23 cellular contexts compared by ENCODE assay signal in genomic region chr10:100140070-100140469, GRCh38. TPM values are rescaled to one million over a fixed set of nuclear protein-coding genes. Genes with fewer than 3 reads are reported as not detected.
A peak's percentile ranks its signal among the peaks of the same experiment; 100 is the strongest.
DNase-seq lines count a peak whose midpoint lies in the region; ATAC-seq, FAIRE-seq and TF ChIP-seq lines count a peak whose summit lies in the region.
"Had no signal": no experiment of that assay in that cellular context is flagged by ENCODE, and none has a peak within 500 bp of the region (broad histone marks: within the 10 kb centered on the region; RNA-seq: fewer than 3 reads in every experiment).

No MANE protein-coding gene starts in this region.

- FAIRE-seq in A549 (lab: Jason Lieb, UNC): no peak
- FAIRE-seq: A204.1, G401.6, GM12892, GM19239, H1 had no signal

- peaks cover 8% of the 10 kb centered on the region for H3K9me3 Mint-ChIP-seq in mesothelial cell of epicardium

- peaks cover 11% of the 10 kb centered on the region for H3K4me1 Mint-ChIP-seq in mesothelial cell of epicardium
- H3K4me1 Mint-ChIP-seq: CD4-positive, alpha-beta memory T cell had no signal

- 79% methylated on average over 4 of the region's 4 CpGs for WGBS in A549 (ENCODE audit: missing lambda C conversion rate)
- WGBS in esophagus muscularis mucosa: 86% methylated on average over 4 of the region's 4 CpGs

- no peaks in the 10 kb centered on the region for H3K36me3 Mint-ChIP-seq in mesothelial cell of epicardium
- H3K36me3 Mint-ChIP-seq: CD4-positive, alpha-beta memory T cell had no signal

- H3K9me3 ChIP-seq in A549 (0 out of 3 replicates have a peak, but pooled peaks cover 3% of the 10 kb centered on the region), esophagus muscularis mucosa (no peaks in the 10 kb centered on the region)

- H3K36me3 ChIP-seq in esophagus muscularis mucosa: no peaks in the 10 kb centered on the region

- no peak overlapping the region for H3K4me2 ChIP-seq in A549

- POLR2A ChIA-PET in A549 (lab: Yijun Ruan, JAX): no interaction called here

- H3K27me3 Mint-ChIP-seq in mesothelial cell of epicardium (ENCODE audit: low read depth): peaks cover 17% of the 10 kb centered on the region

- TF ChIP-seq RAD21 in A549 (conservative IDR thresholded peaks at IDR 0.05 in 1 of 2, IDR thresholded peaks at IDR 0.05 in 1 of 2): no peak

- TF ChIP-seq CTCF in A549 (IDR thresholded peaks at IDR 0.05): no peak
- no peak for TF ChIP-seq CTCF in esophagus muscularis mucosa (IDR thresholded peaks at IDR 0.05)
- TF ChIP-seq CTCF in mesothelial cell of epicardium (IDR thresholded peaks at IDR 0.05; ENCODE audit: unreplicated experiment): no peak

- TF ChIP-seq POLR2A in A549 (IDR thresholded peaks at IDR 0.05; ENCODE audit: low read length): no peak
- no peak for TF ChIP-seq POLR2A in esophagus muscularis mucosa (IDR thresholded peaks at IDR 0.05; ENCODE audit: low read depth)

- no peaks in the 10 kb centered on the region for H3K27me3 ChIP-seq in esophagus muscularis mucosa

- no peak overlapping the region for H3K4me3 Mint-ChIP-seq in mesothelial cell of epicardium
- H3K4me3 Mint-ChIP-seq: CD4-positive, alpha-beta memory T cell had no signal

- H3K27ac ChIP-seq in A549 (no peak overlapping the region), esophagus muscularis mucosa (replicated peaks in 1 of 4) (no peak overlapping the region)
- H3K27ac ChIP-seq: 22Rv1 had no signal

- H3K4me3 ChIP-seq in A549: no peak overlapping the region
- H3K4me3 ChIP-seq in esophagus muscularis mucosa: no peak overlapping the region

- intact Hi-C loops in esophagus muscularis mucosa (cut with DNase I): no loop called here

- DNase-seq in A549 (ENCODE audit: low read depth in 1 of 2, low spot score in 1 of 2) (no peak), SK-N-DZ (ENCODE audit: low spot score) (peak; percentile 38), esophagus muscularis mucosa (ENCODE audit: extremely low spot score) (peak; percentile 80), mesothelial cell of epicardium (ENCODE audit: low spot score in 2 of 2, unreplicated experiment in 2 of 2) (no peak), medulla oblongata (ENCODE audit: extremely low spot score) (no peak)
- DNase-seq: ACHN; AML-193; C1 segment of cervical spinal cord; Calu3; CD4-positive, alpha-beta memory T cell; COR-L47; DMS153; DND-41; H7; HCEC 1CT had no signal

- CTCF ChIA-PET in A549 (lab: Yijun Ruan, JAX): interaction anchor here (1.3 kb wide), 1 partner anchor 16 kb away, joined by 3 read pairs; no protein-coding TSS in a partner anchor

- H3K27ac Mint-ChIP-seq in mesothelial cell of epicardium: no peak overlapping the region

- ATAC-seq in A549 (peak; percentile 13 to 26; a peak in 2 of 6 replicates), GM18511 (IDR thresholded peaks at IDR 0.05; ENCODE audit: unreplicated experiment) (no peak)

- H3K4me1 ChIP-seq in A549 (no peaks in the 10 kb centered on the region), esophagus muscularis mucosa (peaks cover 0 to 9% (median 6%) of the 10 kb centered on the region in 4 donors)

- TF ChIP-seq EP300 in A549 (IDR thresholded peaks at IDR 0.05) (no peak), esophagus muscularis mucosa (IDR thresholded peaks at IDR 0.05) (no peak)

TF ChIP-seq in A549, 52 proteins besides CTCF, POLR2A, EP300 and RAD21:
- no peak for TF ChIP-seq MAZ (IDR thresholded peaks at IDR 0.05; ENCODE audit: borderline replicate concordance, low read depth, low read length)
- no peak for TF ChIP-seq RFX5 (IDR thresholded peaks at IDR 0.05)
TF ChIP-seq in A549: peak in this region for 0.

RNA-seq across cellular contexts. Expression of gene ERLIN1, which starts 45.8 kb away (rescaled TPM):
- 70.4 and 78.4 TPM in 2 replicates for polyA plus RNA-seq in A549 (2011; rRNA removed)
- 34.5 and 42.0 TPM in 2 replicates for polyA plus RNA-seq in A549 (2012; cell fraction: cytosol; rRNA removed)
- 17.5 and 18.4 TPM in 2 replicates for polyA plus RNA-seq in A549 (2012; cell fraction: nucleus; rRNA removed)
- 62.8 to 66.4 TPM (median 63.9 TPM) in 3 replicates for polyA plus RNA-seq in A549 (2017; fragmentation: RNase III; extraction: RNeasy Plus Mini Kit Qiagen cat#74134 plus additional on column Dnase treatment)
- polyA minus RNA-seq in A549 (2011; rRNA and poly(A)+ RNA removed): 16.7 and 17.8 TPM in 2 replicates
- 24.0 and 26.3 TPM in 2 replicates for polyA plus RNA-seq in SK-N-DZ (2014; cell fraction: cytosol; rRNA removed)
- polyA plus RNA-seq in SK-N-DZ (2014; cell fraction: nucleus; rRNA removed): 17.2 and 18.2 TPM in 2 replicates
- 10 to 100 TPM in 3 of 4 donors, 1 to 10 TPM in 1; 8.3 to 14.4 (median 13.6) TPM for total RNA-seq in esophagus muscularis mucosa
- total RNA-seq in mesothelial cell of epicardium: 29.0 to 32.5 TPM (median 29.5 TPM) in 3 replicates

RNA-seq across cellular contexts. Expression of gene CPN1, which starts 58.4 kb away (rescaled TPM):
- 3.2 TPM in 2 replicates for polyA plus RNA-seq in A549 (2011; rRNA removed)
- 0.85 and 1.0 TPM in 2 replicates for polyA plus RNA-seq in A549 (2012; cell fraction: cytosol; rRNA removed)
- polyA plus RNA-seq in A549 (2012; cell fraction: nucleus; rRNA removed): 1.3 TPM in 2 replicates
- 0.29 to 0.62 TPM (median 0.52 TPM) in 3 replicates for polyA plus RNA-seq in A549 (2017; fragmentation: RNase III; extraction: RNeasy Plus Mini Kit Qiagen cat#74134 plus additional on column Dnase treatment)
- 2.2 and 3.3 TPM in 2 replicates for polyA minus RNA-seq in A549 (2011; rRNA and poly(A)+ RNA removed)
- not detected in 2 replicates for polyA plus RNA-seq in SK-N-DZ (2014; cell fraction: cytosol; rRNA removed)
- not detected in 2 replicates for polyA plus RNA-seq in SK-N-DZ (2014; cell fraction: nucleus; rRNA removed)
- total RNA-seq in esophagus muscularis mucosa: not detected
- total RNA-seq in mesothelial cell of epicardium: not detected in 3 replicates
- total RNA-seq: Calu3; CD4-positive, alpha-beta memory T cell; H7 had no signal
- polyA plus RNA-seq: BJ; CD4-positive, alpha-beta memory T cell had no signal

Comparison
In these comparisons a context has a peak if more than half of its experiments do, and no peak if none do; other contexts are left out.
1. DNase-seq: peak in SK-N-DZ (single experiment) and esophagus muscularis mucosa (single experiment); none in A549 (0 of 2), mesothelial cell of epicardium (0 of 2) and medulla oblongata (single experiment).